Comparison of ENCODE assay signal across 23 cellular contexts in the genomic region with DNA sequence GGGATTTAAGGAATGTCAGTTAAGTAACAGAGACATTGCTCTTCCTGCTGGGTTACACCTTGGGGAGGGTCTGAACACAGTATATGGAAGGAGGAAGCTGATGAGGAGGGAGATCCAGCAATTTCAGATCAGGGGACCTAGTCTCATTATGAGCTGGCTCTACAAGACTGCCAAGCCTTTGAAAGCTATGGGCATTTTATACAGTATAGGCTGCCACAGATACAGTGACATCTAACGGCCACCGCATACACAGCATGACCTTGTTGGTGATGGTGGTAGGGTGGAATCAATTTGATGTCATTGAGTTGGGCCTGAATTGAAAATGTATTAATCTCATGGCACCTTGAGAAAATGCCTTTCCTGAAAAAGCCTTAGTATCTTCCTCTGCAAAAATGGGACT. TPM values are rescaled to one million over a fixed set of nuclear protein-coding genes. Genes with fewer than 3 reads are reported as not detected.
"Had no signal": no experiment of that assay in that cellular context is flagged by ENCODE, and none has a peak within 500 bp of the region (broad histone marks: within the 10 kb centered on the region; RNA-seq: fewer than 3 reads in every experiment).

No MANE protein-coding gene starts in this region.

- DNase-seq: activated CD4-positive, alpha-beta memory T cell treated with anti-CD3 and anti-CD28 coated beads for 36 hours; activated CD4-positive, alpha-beta T cell treated with anti-CD3 and anti-CD28 coated beads for 48 hours; activated effector memory CD4-positive, alpha-beta T cell treated with Interleukin-2 at 50 U/mL for 16 hours; activated naive CD4-positive, alpha-beta T cell treated with anti-CD3 and anti-CD28 coated beads, Interleukin-2, amount 10 ng/mL, durations not matched to agents 7 days and 5 days; activated T-cell treated with anti-CD3 and anti-CD28 coated beads, Interleukin-2, amount 50 U/mL, for 72 hours; amygdala; cerebellar nuclear complex; glutamatergic neuron; hypothalamus; left ventricle myocardium inferior; naive thymus-derived CD8-positive, alpha-beta T cell; posterior cingulate gyrus; right lobe of liver; testis had no signal

- H3K27ac ChIP-seq: coronary artery, esophagus muscularis mucosa, left ventricle myocardium inferior, neural progenitor cell, right lobe of liver, skin epidermis, testis, vagina had no signal

- ATAC-seq: activated T-cell treated with anti-CD3 and anti-CD28 coated beads, Interleukin-2, amount 50 U/mL, for 72 hours; naive thymus-derived CD8-positive, alpha-beta T cell; right lobe of liver; stimulated activated memory B cell treated with anti-CD40 and anti-IgM and Interleukin-4, amounts not matched to agents 10 μg/mL and 1 μg/mL and 100 μg/mL, for 72 hours had no signal

- H3K9ac ChIP-seq: neural progenitor cell had no signal

- H3K4me1 ChIP-seq: esophagus muscularis mucosa, left ventricle myocardium inferior, neural progenitor cell, right lobe of liver, testis, vagina had no signal

- H3K36me3 ChIP-seq: esophagus muscularis mucosa, left ventricle myocardium inferior, neural progenitor cell, right lobe of liver, vagina had no signal

- H3K4me2 ChIP-seq: neural progenitor cell had no signal

- H3K4me3 ChIP-seq: coronary artery, esophagus muscularis mucosa, left ventricle myocardium inferior, neural progenitor cell, right lobe of liver, skin epidermis, testis, vagina had no signal

- H2AFZ ChIP-seq: neural progenitor cell had no signal

- H3K9me3 ChIP-seq: right lobe of liver, testis, vagina had no signal

- H3K27me3 ChIP-seq: esophagus muscularis mucosa, neural progenitor cell, right lobe of liver, testis, vagina had no signal

RNA-seq across cellular contexts. Expression of a gene that starts 22.6 kb away (rescaled TPM):
- total RNA-seq: activated CD4-positive, alpha-beta memory T cell treated with anti-CD3 and anti-CD28 coated beads for 36 hours; activated T-cell treated with anti-CD3 and anti-CD28 coated beads, Interleukin-2, amount 50 U/mL, for 72 hours; esophagus muscularis mucosa; frontal cortex; left ventricle myocardium inferior; lung microvascular endothelial cell; naive thymus-derived CD8-positive, alpha-beta T cell; omental fat pad; right lobe of liver; testis; vagina had no signal
- polyA plus RNA-seq: naive thymus-derived CD8-positive, alpha-beta T cell had no signal
